Comparison of ENCODE assay signal across 14 cellular contexts in the genomic region with DNA sequence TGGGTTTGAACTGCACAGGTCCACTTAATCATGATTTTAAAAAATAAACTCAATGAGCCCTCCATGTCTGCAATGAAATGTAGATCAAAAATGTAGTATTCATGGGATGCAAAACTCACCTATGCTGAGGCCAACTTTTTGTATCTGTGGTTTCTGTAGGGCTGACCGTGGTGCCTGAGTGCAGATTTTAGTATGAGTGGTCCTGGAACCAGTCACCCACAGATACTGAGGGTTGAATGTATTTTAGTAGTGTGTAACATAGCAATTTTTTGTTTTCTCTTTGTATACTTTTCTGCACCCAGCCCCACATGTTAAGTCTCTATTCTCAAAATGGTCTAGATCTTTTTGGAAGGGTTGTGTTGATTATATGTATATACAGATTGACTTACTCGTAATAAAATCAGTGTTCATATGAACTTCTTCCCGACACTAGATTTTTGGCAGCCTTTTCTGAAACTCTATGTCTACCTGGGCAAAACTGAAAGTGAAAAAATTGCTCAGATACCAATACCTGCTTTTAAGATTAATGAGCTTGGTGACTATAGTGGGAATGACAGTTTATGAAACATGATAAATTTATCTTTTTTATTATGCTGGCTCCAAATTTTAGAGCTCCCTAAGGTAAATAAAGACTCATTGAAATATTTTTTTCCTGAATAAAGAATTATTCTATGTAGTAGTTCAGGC. TPM values are rescaled to one million over a fixed set of nuclear protein-coding genes. Genes with fewer than 3 reads are reported as not detected.
DNase-seq lines count a peak whose midpoint lies in the region; ATAC-seq, FAIRE-seq and TF ChIP-seq lines count a peak whose summit lies in the region.
"Had no signal": no experiment of that assay in that cellular context is flagged by ENCODE, and none has a peak within 500 bp of the region (broad histone marks: within the 10 kb centered on the region; RNA-seq: fewer than 3 reads in every experiment).

No MANE protein-coding gene starts in this region.

- no peak for TF ChIP-seq CTCF in pancreas (IDR thresholded peaks at IDR 0.05)
- TF ChIP-seq CTCF in Caco-2 (IDR thresholded peaks at IDR 0.05; ENCODE audit: insufficient read depth in 1 of 2, low read depth in 1 of 2, low read length in 1 of 2, severe bottlenecking in 1 of 2, unreplicated experiment in 1 of 2), result no peak
- no peak for TF ChIP-seq CTCF in GM13976 (IDR thresholded peaks at IDR 0.05; ENCODE audit: borderline replicate concordance, control extremely low read depth, extremely low read depth, insufficient read depth, missing control alignments)

- H3K9me3 Mint-ChIP-seq in activated T-cell treated with anti-CD3 and anti-CD28 coated beads, Interleukin-2, amount 50 U/mL, for 24 hours, result no peaks in the 10 kb centered on the region
- no peaks in the 10 kb centered on the region for H3K9me3 Mint-ChIP-seq in Caco-2 (ENCODE audit: unreplicated experiment)
- H3K9me3 Mint-ChIP-seq: stimulated activated naive CD8-positive, alpha-beta T cell treated with anti-CD3 and anti-CD28 coated beads, Interleukin-15, Interleukin-2, amounts not matched to agents 100 ng/mL and 50 ng/mL, for 24 hours had no signal

- intact Hi-C loops in pancreas (cut with DNase I), result no loop called here
- intact Hi-C loops in Caco-2 (cut with micrococcal nuclease; ENCODE audit: unreplicated experiment), result loop anchor here (5.0 kb wide), 1 partner anchor 103 kb away; no protein-coding TSS in a partner anchor

- WGBS in pancreas, 2 donors, result 38 to 41% methylated on average over 3 of the region's 3 CpGs

- H3K27ac ChIP-seq in pancreas, result peak overlapping the region in 2 of 4 donors; percentile 48 to 53

- H3K4me3 ChIP-seq in pancreas (no peak overlapping the region), Caco-2 (ENCODE audit: low read depth, low read length) (no peak overlapping the region)

- ATAC-seq in HG02610 (IDR thresholded peaks at IDR 0.05; ENCODE audit: unreplicated experiment) (peak; percentile 84), HG03571 (IDR thresholded peaks at IDR 0.05; ENCODE audit: unreplicated experiment) (peak; percentile 69), pancreas (peak in 3 of 4 donors; percentile 71 to 86 (median 72))
- ATAC-seq: sciatic nerve had no signal

- H3K27me3 Mint-ChIP-seq in activated T-cell treated with anti-CD3 and anti-CD28 coated beads, Interleukin-2, amount 50 U/mL, for 24 hours, result no peaks in the 10 kb centered on the region
- no peaks in the 10 kb centered on the region for H3K27me3 Mint-ChIP-seq in Caco-2 (ENCODE audit: insufficient read depth, unreplicated experiment)
- H3K27me3 Mint-ChIP-seq: stimulated activated naive CD8-positive, alpha-beta T cell treated with anti-CD3 and anti-CD28 coated beads, Interleukin-15, Interleukin-2, amounts not matched to agents 100 ng/mL and 50 ng/mL, for 24 hours had no signal

- peak overlapping the region; percentile 38 for H3K27ac Mint-ChIP-seq in activated T-cell treated with anti-CD3 and anti-CD28 coated beads, Interleukin-2, amount 50 U/mL, for 24 hours
- no peak overlapping the region for H3K27ac Mint-ChIP-seq in Caco-2 (ENCODE audit: unreplicated experiment)
- H3K27ac Mint-ChIP-seq: stimulated activated naive CD8-positive, alpha-beta T cell treated with anti-CD3 and anti-CD28 coated beads, Interleukin-15, Interleukin-2, amounts not matched to agents 100 ng/mL and 50 ng/mL, for 24 hours had no signal

- H3K4me1 Mint-ChIP-seq in activated T-cell treated with anti-CD3 and anti-CD28 coated beads, Interleukin-2, amount 50 U/mL, for 24 hours (ENCODE audit: low read depth), result peaks cover 58% of the 10 kb centered on the region
- peaks cover 43% of the 10 kb centered on the region for H3K4me1 Mint-ChIP-seq in Caco-2 (ENCODE audit: low read depth, unreplicated experiment)

- H3K36me3 ChIP-seq in pancreas (no peaks in the 10 kb centered on the region), Caco-2 (ENCODE audit: control insufficient read depth, insufficient read depth, low read length) (no peaks in the 10 kb centered on the region)

- no peak for FAIRE-seq in pancreas (lab: Jason Lieb, UNC)

- no peaks in the 10 kb centered on the region for H3K27me3 ChIP-seq in pancreas
- no peaks in the 10 kb centered on the region for H3K27me3 ChIP-seq in Caco-2 (replicated peaks; ENCODE audit: control insufficient read depth, insufficient read depth, low read length)

- no peak for DNase-seq in activated T-cell treated with anti-CD3 and anti-CD28 coated beads, Interleukin-2, amount 50 U/mL, for 24 hours
- DNase-seq in activated T-cell treated with anti-CD3 and anti-CD28 coated beads, Interleukin-2, amount 50 U/mL, for 48 hours, result no peak
- DNase-seq in pancreas (no peak), glomerular visceral epithelial cell (ENCODE audit: extremely low spot score) (no peak), Caco-2 (no peak), GM13976 (ENCODE audit: low spot score) (no peak)
- DNase-seq: ACHN; activated CD8-positive, alpha-beta memory T cell treated with anti-CD3 and anti-CD28 coated beads, Interleukin-2, amount 50 U/mL, for 48 hours; effector CD8-positive, alpha-beta T cell; kidney had no signal

- no peaks in the 10 kb centered on the region for H3K9me3 ChIP-seq in pancreas
- H3K9me3 ChIP-seq in Caco-2, result no peaks in the 10 kb centered on the region

- peaks cover 46% of the 10 kb centered on the region for H3K36me3 Mint-ChIP-seq in activated T-cell treated with anti-CD3 and anti-CD28 coated beads, Interleukin-2, amount 50 U/mL, for 24 hours (ENCODE audit: low read depth)
- peaks cover 94% of the 10 kb centered on the region for H3K36me3 Mint-ChIP-seq in Caco-2 (ENCODE audit: insufficient read depth, unreplicated experiment)

- H3K4me3 Mint-ChIP-seq in activated T-cell treated with anti-CD3 and anti-CD28 coated beads, Interleukin-2, amount 50 U/mL, for 24 hours, result peak overlapping the region; percentile 10
- H3K4me3 Mint-ChIP-seq in Caco-2 (ENCODE audit: unreplicated experiment), result no peak overlapping the region
- H3K4me3 Mint-ChIP-seq: stimulated activated naive CD8-positive, alpha-beta T cell treated with anti-CD3 and anti-CD28 coated beads, Interleukin-15, Interleukin-2, amounts not matched to agents 100 ng/mL and 50 ng/mL, for 24 hours had no signal

- in situ Hi-C loops in GM13976 (cut with MboI; ENCODE audit: low sequenced_read_pairs, unreplicated experiment), result no loop called here

- H3K4me1 ChIP-seq in pancreas, result peaks cover 6 to 11% (median 6%) of the 10 kb centered on the region in 3 donors
- H3K4me1 ChIP-seq in Caco-2, result peaks cover 31% of the 10 kb centered on the region

- CTCF ChIA-PET in Caco-2 (lab: Charles Lee), result no interaction called here

- POLR2A ChIA-PET in Caco-2 (lab: Charles Lee), result interaction anchor here (0.6 to 0.7 kb wide), 2 partner anchors 20 to 58 kb away, joined by 3 to 5 read pairs; no protein-coding TSS in a partner anchor

- BruUV-seq in Caco-2 (replicated peaks; lab: Mats Ljungman, UMichigan), result no TSS peak

RNA-seq across cellular contexts. Expression of a gene that starts 51.6 kb away (rescaled TPM):
- 1 to 10 TPM; 5.2 to 9.6 (median 6.8) TPM for total RNA-seq in pancreas
- polyA plus RNA-seq in pancreas, result 10 to 100 TPM in 1 of 2 donors, 1 to 10 TPM in 1; 5.2 to 10.2 TPM
- total RNA-seq in Caco-2 (2022), result 71.0 and 72.2 TPM in 2 replicates
